ENCODE assay signal across 31 cellular contexts in the genomic region with DNA sequence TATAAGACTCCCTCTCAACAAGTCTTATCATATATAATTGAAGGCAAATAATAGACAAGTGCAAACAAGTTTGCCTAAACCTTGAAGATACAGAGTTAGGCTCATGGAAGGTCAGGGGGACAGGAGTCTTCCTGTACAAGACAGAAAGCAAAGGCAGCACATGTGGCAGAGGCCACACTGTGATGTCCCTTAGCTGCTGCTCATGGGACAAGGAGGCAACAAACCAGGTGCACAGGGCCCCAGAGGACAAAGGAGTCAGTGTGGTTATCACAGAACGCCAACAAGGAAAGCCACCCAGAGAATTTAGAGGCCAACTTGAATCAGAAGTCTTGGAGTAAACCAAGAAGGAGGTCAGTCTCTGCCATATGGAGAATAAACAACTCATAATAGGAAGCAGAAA.
"Had no signal": no experiment of that assay in that cellular context is flagged by ENCODE, and none has a peak within 500 bp of the region (broad histone marks: within the 10 kb centered on the region; RNA-seq: fewer than 3 reads in every experiment).

No MANE protein-coding gene starts in this region.

- H3K27ac ChIP-seq: adrenal gland, body of pancreas, cardiac muscle cell, colonic mucosa, foreskin keratinocyte, gastrocnemius medialis, heart left ventricle, WERI-Rb-1 had no signal

- H3K4me3 ChIP-seq: adrenal gland, body of pancreas, cardiac muscle cell, colonic mucosa, dorsolateral prefrontal cortex, gastrocnemius medialis, heart left ventricle had no signal

- H3K27me3 ChIP-seq: adrenal gland, body of pancreas, cardiac muscle cell, colonic mucosa, dorsolateral prefrontal cortex, foreskin keratinocyte, gastrocnemius medialis, heart left ventricle had no signal

- DNase-seq: activated CD4-positive, alpha-beta memory T cell treated with anti-CD3 and anti-CD28 coated beads for 36 hours; activated CD4-positive, alpha-beta T cell treated with anti-CD3 and anti-CD28 coated beads for 36 hours; activated CD4-positive, alpha-beta T cell treated with anti-CD3 and anti-CD28 coated beads, Interleukin-2, amount 10 ng/mL, durations not matched to agents 24 days and 14 days; activated CD4-positive, CD25-positive, alpha-beta regulatory T cell; activated CD4-positive, CD25-positive, alpha-beta regulatory T cell treated with anti-CD3 and anti-CD28 coated beads, Interleukin-2, amount 50 U/mL, for 72 hours; activated CD8-positive, alpha-beta memory T cell treated with anti-CD3 and anti-CD28 coated beads, Interleukin-2, amount 10 ng/mL, durations not matched to agents 7 days and 5 days; activated CD8-positive, alpha-beta memory T cell treated with anti-CD3 and anti-CD28 coated beads, Interleukin-2, amount 50 U/mL, for 4 hours; activated CD8-positive, alpha-beta T cell treated with anti-CD3 and anti-CD28 coated beads, Interleukin-2, amount 10 ng/mL, durations not matched to agents 7 days and 5 days; activated effector memory CD4-positive, alpha-beta T cell treated with anti-CD3 and anti-CD28 coated beads, Interleukin-2, amount 50 U/mL, for 16 hours; activated naive CD4-positive, alpha-beta T cell treated with anti-CD3 and anti-CD28 coated beads for 36 hours; activated naive CD8-positive, alpha-beta T cell treated with anti-CD3 and anti-CD28 coated beads for 36 hours; activated naive CD8-positive, alpha-beta T cell treated with anti-CD3 and anti-CD28 coated beads, Interleukin-2, amount 50 U/mL, for 24 hours; activated T-cell treated with anti-CD3 and anti-CD28 coated beads, Interleukin-2, amount 50 U/mL, for 1 hour; activated T-cell treated with anti-CD3 and anti-CD28 coated beads, Interleukin-2, amount 50 U/mL, for 48 hours; adrenal gland; amygdala; aorta; body of pancreas; central memory CD4-positive, alpha-beta T cell; cerebellar nuclear complex; colonic mucosa; dorsolateral prefrontal cortex; effector memory CD4-positive, alpha-beta T cell; endodermal cell; foreskin keratinocyte; gastrocnemius medialis; glutamatergic neuron; heart left ventricle; T1000; WERI-Rb-1 had no signal

- H3K4me1 ChIP-seq: adrenal gland, body of pancreas, colonic mucosa, foreskin keratinocyte, gastrocnemius medialis had no signal

- H3K9me3 ChIP-seq: adrenal gland, body of pancreas, colonic mucosa, gastrocnemius medialis, heart left ventricle had no signal

- H3K36me3 ChIP-seq: adrenal gland, cardiac muscle cell, colonic mucosa, gastrocnemius medialis, heart left ventricle, WERI-Rb-1 had no signal
